ENCODE assay signal across 1 cellular context in the genomic region with DNA sequence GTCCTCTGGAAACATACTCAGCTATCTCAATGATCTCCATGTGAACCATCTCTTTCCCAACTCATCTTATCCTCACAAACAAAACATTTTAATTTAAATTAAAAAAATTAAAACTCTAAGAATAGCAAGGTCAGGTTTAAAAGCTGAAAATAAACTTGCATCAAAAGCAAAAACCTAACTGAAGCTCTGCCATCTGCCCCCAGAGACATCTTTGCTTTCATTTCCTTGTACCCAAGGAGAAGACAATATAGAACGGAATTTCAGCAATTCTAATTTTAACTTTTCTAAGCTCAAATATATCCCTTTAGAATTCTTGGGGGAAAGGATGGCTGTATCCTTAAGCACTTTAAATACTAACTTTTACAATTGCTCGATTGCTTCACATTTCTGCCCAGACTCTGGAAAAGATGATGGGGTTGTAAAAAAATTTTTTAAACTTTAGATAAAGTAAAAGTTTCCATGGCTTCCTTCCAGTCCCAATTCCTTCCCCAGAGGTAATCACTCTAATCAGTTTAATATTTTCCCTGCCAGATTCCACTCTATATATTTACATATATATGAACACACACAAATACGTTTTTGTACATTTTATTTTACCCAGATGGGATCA.
TF ChIP-seq lines count a peak whose summit lies in the region.

No MANE protein-coding gene starts in this region.

TF ChIP-seq in K562, 482 proteins besides CTCF, POLR2A, EP300 and RAD21 (continued from another document):
- TF ChIP-seq, protein P1, sequence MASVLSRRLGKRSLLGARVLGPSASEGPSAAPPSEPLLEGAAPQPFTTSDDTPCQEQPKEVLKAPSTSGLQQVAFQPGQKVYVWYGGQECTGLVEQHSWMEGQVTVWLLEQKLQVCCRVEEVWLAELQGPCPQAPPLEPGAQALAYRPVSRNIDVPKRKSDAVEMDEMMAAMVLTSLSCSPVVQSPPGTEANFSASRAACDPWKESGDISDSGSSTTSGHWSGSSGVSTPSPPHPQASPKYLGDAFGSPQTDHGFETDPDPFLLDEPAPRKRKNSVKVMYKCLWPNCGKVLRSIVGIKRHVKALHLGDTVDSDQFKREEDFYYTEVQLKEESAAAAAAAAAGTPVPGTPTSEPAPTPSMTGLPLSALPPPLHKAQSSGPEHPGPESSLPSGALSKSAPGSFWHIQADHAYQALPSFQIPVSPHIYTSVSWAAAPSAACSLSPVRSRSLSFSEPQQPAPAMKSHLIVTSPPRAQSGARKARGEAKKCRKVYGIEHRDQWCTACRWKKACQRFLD (CRISPR knock-in tag; IDR thresholded peaks at IDR 0.05): peak; percentile 41; the same call in 1 of the 2 replicates
- TF ChIP-seq C11orf30 (IDR thresholded peaks at IDR 0.05; ENCODE audit: low read depth): peak; percentile 31; the same call in 1 of the 2 replicates
- no peak for TF ChIP-seq EZH2 (IDR thresholded peaks at IDR 0.05; ENCODE audit: borderline replicate concordance, low read depth, low read length)
- TF ChIP-seq MBD2 (IDR thresholded peaks at IDR 0.05; ENCODE audit: borderline replicate concordance, low read depth): no peak
- TF ChIP-seq STAT5B (CRISPR knock-in tag; IDR thresholded peaks at IDR 0.05): 0 out of 2 replicates have a peak, but pooled peaks have one; percentile 4
- 0 out of 2 replicates have a peak, but pooled peaks have one; percentile 36 for TF ChIP-seq ZNF316 (IDR thresholded peaks at IDR 0.05)
- no peak for TF ChIP-seq CEBPG (CRISPR knock-in tag; IDR thresholded peaks at IDR 0.05)
- TF ChIP-seq CEBPG (tag; conservative IDR thresholded peaks at IDR 0.05 in 1 of 2, IDR thresholded peaks at IDR 0.05 in 1 of 2): 0 out of 4 replicates have a peak, but pooled peaks of 1 of the 2 experiments have one; percentile 37
- TF ChIP-seq, protein P2, sequence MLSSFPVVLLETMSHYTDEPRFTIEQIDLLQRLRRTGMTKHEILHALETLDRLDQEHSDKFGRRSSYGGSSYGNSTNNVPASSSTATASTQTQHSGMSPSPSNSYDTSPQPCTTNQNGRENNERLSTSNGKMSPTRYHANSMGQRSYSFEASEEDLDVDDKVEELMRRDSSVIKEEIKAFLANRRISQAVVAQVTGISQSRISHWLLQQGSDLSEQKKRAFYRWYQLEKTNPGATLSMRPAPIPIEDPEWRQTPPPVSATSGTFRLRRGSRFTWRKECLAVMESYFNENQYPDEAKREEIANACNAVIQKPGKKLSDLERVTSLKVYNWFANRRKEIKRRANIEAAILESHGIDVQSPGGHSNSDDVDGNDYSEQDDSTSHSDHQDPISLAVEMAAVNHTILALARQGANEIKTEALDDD (IDR thresholded peaks at IDR 0.05): peak; percentile 81; the same call in 1 of the 2 replicates
TF ChIP-seq in K562: peak in this region for 7.
